In the genomic region with DNA sequence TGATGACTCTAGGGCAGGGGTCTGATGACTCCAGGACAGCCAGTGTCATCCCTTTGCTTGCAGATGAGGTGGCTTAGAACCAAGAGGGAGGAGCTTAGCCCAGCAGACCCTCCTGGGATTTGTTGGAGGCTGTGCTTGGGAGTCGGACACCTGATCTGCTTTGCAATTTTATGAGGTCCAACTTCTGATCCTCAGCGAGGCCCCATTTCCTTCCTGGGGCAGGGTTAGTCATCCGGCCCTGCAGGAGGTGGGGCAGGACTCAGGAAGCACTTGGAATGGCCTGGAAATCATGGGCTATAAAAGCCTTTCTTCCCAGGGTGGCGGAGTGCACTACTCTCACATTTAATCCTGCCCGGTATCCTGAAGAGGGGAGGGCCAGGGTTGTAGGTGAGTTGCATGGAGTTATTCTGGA, we compare ENCODE assay signal across 11 cellular contexts.
DNase-seq lines count a peak whose midpoint lies in the region; ATAC-seq, FAIRE-seq and TF ChIP-seq lines count a peak whose summit lies in the region.
"Had no signal": no experiment of that assay in that cellular context is flagged by ENCODE, and none has a peak within 500 bp of the region (broad histone marks: within the 10 kb centered on the region; RNA-seq: fewer than 3 reads in every experiment).

No MANE protein-coding gene starts in this region.

- H3K79me2 ChIP-seq in OCI-LY7 (ENCODE audit: insufficient read depth, low read depth, low read length) = no peaks in the 10 kb centered on the region

- intact Hi-C loops in ovary (cut with DNase I) = no loop called here
- intact Hi-C loops in OCI-LY7 (cut with micrococcal nuclease; ENCODE audit: unreplicated experiment) = no loop called here

- peak; percentile 64 for FAIRE-seq in HTR-8/SVneo (lab: Jason Lieb, UNC)
- FAIRE-seq: GM18507 had no signal

- DNase-seq in DMS153 (lab: John Stamatoyannopoulos, UW) = peak; percentile 40
- DNase-seq in HTR-8/SVneo (ENCODE audit: insufficient read length, low spot score) = peak; percentile 88
- peak; percentile 87 for DNase-seq in SW480 (ENCODE audit: low spot score)
- peak; percentile 90 for DNase-seq in islet precursor cell
- no peak for DNase-seq in ovary
- no peak for DNase-seq in T-helper 9 cell
- DNase-seq in OCI-LY7 (ENCODE audit: low spot score) = no peak
- DNase-seq: activated gamma-delta T cell treated with Interleukin-2 at 50 U/mL for 16 hours had no signal

- TF ChIP-seq POLR2A in ovary (IDR thresholded peaks at IDR 0.05) = no peak

- no peaks in the 10 kb centered on the region for H3K27me3 ChIP-seq in ovary
- H3K27me3 ChIP-seq: tibial nerve had no signal

- peaks cover 7% of the 10 kb centered on the region; the same call in 1 of the 2 replicates for H4K20me1 ChIP-seq in OCI-LY7 (ENCODE audit: insufficient read depth, low read length)

- TF ChIP-seq EP300 in ovary (IDR thresholded peaks at IDR 0.05) = no peak

- CTCF ChIA-PET in OCI-LY7 (lab: Charles Lee; ENCODE audit: unreplicated experiment) = no interaction called here

- POLR2A ChIA-PET in OCI-LY7 (lab: Charles Lee) = no interaction called here

- H3K4me3 ChIP-seq in ovary (no peak overlapping the region), OCI-LY7 (ENCODE audit: low read depth, low read length, poor library complexity, severe bottlenecking) (no peak overlapping the region)
- H3K4me3 ChIP-seq: tibial nerve had no signal

- H3K9me2 ChIP-seq in OCI-LY7 (ENCODE audit: insufficient read depth, low read length) = no peaks in the 10 kb centered on the region

- H3K9me3 ChIP-seq in ovary (no peaks in the 10 kb centered on the region), OCI-LY7 (ENCODE audit: low read length) (no peaks in the 10 kb centered on the region)
- H3K9me3 ChIP-seq: tibial nerve had no signal

- H3K4me2 ChIP-seq in OCI-LY7 (ENCODE audit: low read length) = no peak overlapping the region

- H2AFZ ChIP-seq in OCI-LY7 (ENCODE audit: low read length) = no peak overlapping the region

- no TSS peak for BruUV-seq in OCI-LY7 (replicated peaks; lab: Mats Ljungman, UMichigan)

- H3K4me1 ChIP-seq in ovary (ENCODE audit: insufficient read depth) (peaks cover 3% of the 10 kb centered on the region), OCI-LY7 (ENCODE audit: insufficient read depth, low read length, poor library complexity, severe bottlenecking) (peaks cover 17% of the 10 kb centered on the region)
- H3K4me1 ChIP-seq: tibial nerve had no signal

- no peak overlapping the region for H3K27ac ChIP-seq in ovary
- no peak overlapping the region for H3K27ac ChIP-seq in OCI-LY7 (ENCODE audit: low read depth, low read length, poor library complexity, severe bottlenecking)
- H3K27ac ChIP-seq: tibial nerve had no signal

- WGBS in ovary, 3 donors = 79 to 84% (median 83%) methylated on average over 5 of the region's 5 CpGs

- TF ChIP-seq CTCF in ovary (IDR thresholded peaks at IDR 0.05) (no peak), OCI-LY7 (conservative IDR thresholded peaks at IDR 0.05; ENCODE audit: low read length) (no peak)

- no peak for ATAC-seq in HG03139 (IDR thresholded peaks at IDR 0.05; ENCODE audit: unreplicated experiment)

- H3K36me3 ChIP-seq in ovary (no peaks in the 10 kb centered on the region), OCI-LY7 (ENCODE audit: insufficient read depth, low read length) (peaks cover 7% of the 10 kb centered on the region)
- H3K36me3 ChIP-seq: tibial nerve had no signal

Comparison
In these comparisons a context has a peak if more than half of its experiments do, and no peak if none do; other contexts are left out.
1. DNase-seq: peak in DMS153 (single experiment), HTR-8/SVneo (single experiment), SW480 (single experiment) and islet precursor cell (single experiment); none in ovary (0 of 5), T-helper 9 cell (single experiment) and OCI-LY7 (single experiment).